In the genomic region with DNA sequence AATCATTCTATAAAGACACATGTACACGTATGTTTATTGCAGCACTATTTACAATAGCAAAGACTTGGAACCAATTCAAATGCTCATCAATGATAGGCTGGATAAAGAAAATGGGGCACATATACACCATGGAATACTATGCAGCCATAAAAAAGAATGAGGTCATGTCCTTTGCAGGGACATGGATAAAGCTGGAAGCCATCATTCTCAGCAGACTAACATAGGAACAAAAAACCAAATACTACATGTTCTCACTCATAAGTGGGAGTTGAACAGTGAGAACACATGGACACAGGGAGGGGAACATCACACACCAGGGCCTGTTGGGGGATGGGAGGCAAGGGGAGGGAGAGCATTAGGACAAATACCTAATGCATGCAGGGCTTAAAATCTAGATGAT, we compare ENCODE assay signal across 7 cellular contexts.
DNase-seq lines count a peak whose midpoint lies in the region; ATAC-seq and TF ChIP-seq lines count a peak whose summit lies in the region.
"Not testable (repeated sequence)": the region's sequence is repeated elsewhere in the genome, so short reads cannot be mapped to it uniquely, and the experiment has no call there.

No MANE protein-coding gene starts in this region.

- H3K9me3 Mint-ChIP-seq in activated B cell treated with CpG ODN at 0.5 μM for 24 hours; activated CD8-positive, alpha-beta T cell treated with anti-CD3 and anti-CD28 coated beads, Interleukin-2, amount 10 ng/mL, durations not matched to agents 7 days and 5 days (ENCODE audit: insufficient read depth); activated naive CD4-positive, alpha-beta T cell treated with anti-CD3 and anti-CD28 coated beads, Interleukin-2, amount 50 U/mL, for 24 hours; central memory CD8-positive, alpha-beta T cell; natural killer cell: not testable (repeated sequence)

- not testable (repeated sequence) for ATAC-seq in DND-41 (ENCODE audit: insufficient read depth, low read depth); activated B cell treated with CpG ODN at 0.5 μM for 24 hours (ENCODE audit: low read depth); activated CD8-positive, alpha-beta T cell treated with anti-CD3 and anti-CD28 coated beads, Interleukin-2, amount 10 ng/mL, durations not matched to agents 7 days and 5 days; central memory CD8-positive, alpha-beta T cell (replicated peaks; ENCODE audit: extremely low read depth, poor library complexity, severe bottlenecking); natural killer cell

- H2AFZ ChIP-seq in DND-41 (ENCODE audit: low read depth, low read length): not testable (repeated sequence)

- H3K36me3 ChIP-seq in BLaER1 treated with 17β-estradiol and CSF1 and Interleukin-3, amounts not matched to agents 10 nM and 100 nM: peaks cover 0 to 52% (median 3%) of the 10 kb centered on the region in 11 experiments; a peak in 10 of 22 replicates
- H3K36me3 ChIP-seq in DND-41 (ENCODE audit: insufficient read depth, low read length): not testable (repeated sequence)

- H3K4me3 ChIP-seq in BLaER1 treated with 17β-estradiol and CSF1 and Interleukin-3, amounts not matched to agents 10 nM and 100 nM; DND-41 (ENCODE audit: low read depth in 1 of 2, low read length in 2 of 2): not testable (repeated sequence)

- H3K4me1 Mint-ChIP-seq in activated B cell treated with CpG ODN at 0.5 μM for 24 hours (peaks cover 77% of the 10 kb centered on the region), natural killer cell (peaks cover 91 to 93% of the 10 kb centered on the region in 2 donors)
- peaks cover 92% of the 10 kb centered on the region for H3K4me1 Mint-ChIP-seq in activated CD8-positive, alpha-beta T cell treated with anti-CD3 and anti-CD28 coated beads, Interleukin-2, amount 10 ng/mL, durations not matched to agents 7 days and 5 days (ENCODE audit: low read depth)
- peaks cover 63% of the 10 kb centered on the region for H3K4me1 Mint-ChIP-seq in activated naive CD4-positive, alpha-beta T cell treated with anti-CD3 and anti-CD28 coated beads, Interleukin-2, amount 50 U/mL, for 24 hours
- H3K4me1 Mint-ChIP-seq in central memory CD8-positive, alpha-beta T cell: peaks cover 92% of the 10 kb centered on the region

- H3K9me3 ChIP-seq in BLaER1 treated with 17β-estradiol and CSF1 and Interleukin-3, amounts not matched to agents 10 nM and 100 nM (replicated peaks in 1 of 11): peaks cover 0 to 46% (median 3%) of the 10 kb centered on the region in 11 experiments; a peak in 10 of 22 replicates
- H3K9me3 ChIP-seq in DND-41 (ENCODE audit: insufficient read depth, low read length, severe bottlenecking): not testable (repeated sequence)

- H3K79me2 ChIP-seq in DND-41 (ENCODE audit: insufficient read depth, low read length): not testable (repeated sequence)

- H3K27me3 ChIP-seq in BLaER1 treated with 17β-estradiol and CSF1 and Interleukin-3, amounts not matched to agents 10 nM and 100 nM; DND-41 (ENCODE audit: insufficient read depth, low read length, poor library complexity): not testable (repeated sequence)

- not testable (repeated sequence) for H3K4me3 Mint-ChIP-seq in activated B cell treated with CpG ODN at 0.5 μM for 24 hours; activated CD8-positive, alpha-beta T cell treated with anti-CD3 and anti-CD28 coated beads, Interleukin-2, amount 10 ng/mL, durations not matched to agents 7 days and 5 days; activated naive CD4-positive, alpha-beta T cell treated with anti-CD3 and anti-CD28 coated beads, Interleukin-2, amount 50 U/mL, for 24 hours; central memory CD8-positive, alpha-beta T cell; natural killer cell

- H3K27ac Mint-ChIP-seq in activated B cell treated with CpG ODN at 0.5 μM for 24 hours: peak overlapping the region; percentile 94
- peak overlapping the region; percentile 100 for H3K27ac Mint-ChIP-seq in activated CD8-positive, alpha-beta T cell treated with anti-CD3 and anti-CD28 coated beads, Interleukin-2, amount 10 ng/mL, durations not matched to agents 7 days and 5 days
- H3K27ac Mint-ChIP-seq in activated naive CD4-positive, alpha-beta T cell treated with anti-CD3 and anti-CD28 coated beads, Interleukin-2, amount 50 U/mL, for 24 hours: peak overlapping the region; percentile 1
- peak overlapping the region; percentile 99 for H3K27ac Mint-ChIP-seq in central memory CD8-positive, alpha-beta T cell (ENCODE audit: low read depth)
- H3K27ac Mint-ChIP-seq in natural killer cell: peak overlapping the region; percentile 96 to 100

- DNase-seq in DND-41; activated B cell treated with CpG ODN at 0.5 μM for 24 hours; activated CD8-positive, alpha-beta T cell treated with anti-CD3 and anti-CD28 coated beads, Interleukin-2, amount 10 ng/mL, durations not matched to agents 7 days and 5 days; central memory CD8-positive, alpha-beta T cell (ENCODE audit: low spot score in 2 of 2); natural killer cell: not testable (repeated sequence)

- CTCF ChIA-PET in activated B cell treated with CpG ODN at 0.5 μM for 24 hours (lab: Charles Lee): interaction anchor here (1.3 kb wide), 1 partner anchor 403 kb away, joined by 3 read pairs; the partner anchor contains the start of gene NR3C1
- CTCF ChIA-PET in activated CD8-positive, alpha-beta T cell treated with anti-CD3 and anti-CD28 coated beads, Interleukin-2, amount 10 ng/mL, durations not matched to agents 7 days and 5 days (lab: Charles Lee): interaction anchor here (0.6 to 4.1 kb wide), 3 partner anchors 19 to 403 kb away, joined by 3 to 43 read pairs (median 11); partner anchors contain the start of gene NR3C1

- H4K20me1 ChIP-seq in BLaER1 treated with 17β-estradiol and CSF1 and Interleukin-3, amounts not matched to agents 10 nM and 100 nM; DND-41 (ENCODE audit: insufficient read depth, low read length): not testable (repeated sequence)

- not testable (repeated sequence) for H3K9ac ChIP-seq in BLaER1 treated with 17β-estradiol and CSF1 and Interleukin-3, amounts not matched to agents 10 nM and 100 nM; DND-41 (ENCODE audit: low read depth, low read length)

- not testable (repeated sequence) for H3K36me3 Mint-ChIP-seq in activated B cell treated with CpG ODN at 0.5 μM for 24 hours (ENCODE audit: low read depth); activated naive CD4-positive, alpha-beta T cell treated with anti-CD3 and anti-CD28 coated beads, Interleukin-2, amount 50 U/mL, for 24 hours
- H3K36me3 Mint-ChIP-seq in activated CD8-positive, alpha-beta T cell treated with anti-CD3 and anti-CD28 coated beads, Interleukin-2, amount 10 ng/mL, durations not matched to agents 7 days and 5 days (ENCODE audit: low read depth): peaks cover 51% of the 10 kb centered on the region
- peaks cover 35% of the 10 kb centered on the region for H3K36me3 Mint-ChIP-seq in central memory CD8-positive, alpha-beta T cell (ENCODE audit: insufficient read depth)
- H3K36me3 Mint-ChIP-seq in natural killer cell: peaks cover 16% of the 10 kb centered on the region

- H3K27ac ChIP-seq in BLaER1 treated with 17β-estradiol and CSF1 and Interleukin-3, amounts not matched to agents 10 nM and 100 nM: peak overlapping the region in 10 of 11 experiments; percentile 94 to 99 (median 98); a peak in 17 of 22 replicates
- H3K27ac ChIP-seq in DND-41 (ENCODE audit: low read length): 0 out of 2 replicates have a peak overlapping the region, but pooled peaks have one; percentile 95

- not testable (repeated sequence) for H3K27me3 Mint-ChIP-seq in activated B cell treated with CpG ODN at 0.5 μM for 24 hours; activated CD8-positive, alpha-beta T cell treated with anti-CD3 and anti-CD28 coated beads, Interleukin-2, amount 10 ng/mL, durations not matched to agents 7 days and 5 days (ENCODE audit: low read depth); activated naive CD4-positive, alpha-beta T cell treated with anti-CD3 and anti-CD28 coated beads, Interleukin-2, amount 50 U/mL, for 24 hours; central memory CD8-positive, alpha-beta T cell; natural killer cell (ENCODE audit: low read depth in 2 of 2)

- H3K4me2 ChIP-seq in BLaER1 treated with 17β-estradiol and CSF1 and Interleukin-3, amounts not matched to agents 10 nM and 100 nM: peak overlapping the region in 7 of 11 experiments; percentile 85 to 97 (median 88); a peak in 13 of 22 replicates
- H3K4me2 ChIP-seq in DND-41 (ENCODE audit: insufficient read depth, low read length): not testable (repeated sequence)

- POLR2A ChIA-PET in activated B cell treated with CpG ODN at 0.5 μM for 24 hours (lab: Charles Lee); activated CD8-positive, alpha-beta T cell treated with anti-CD3 and anti-CD28 coated beads, Interleukin-2, amount 10 ng/mL, durations not matched to agents 7 days and 5 days (lab: Charles Lee): not testable (repeated sequence)

- TF ChIP-seq CTCF in DND-41 (IDR thresholded peaks at IDR 0.05; ENCODE audit: borderline replicate concordance, extremely low read depth, low read length, poor library complexity, severe bottlenecking); activated B cell treated with CpG ODN at 0.5 μM for 24 hours (IDR thresholded peaks at IDR 0.05); natural killer cell (IDR thresholded peaks at IDR 0.05): not testable (repeated sequence)

- intact Hi-C loops in activated B cell treated with CpG ODN at 0.5 μM for 24 hours (cut with micrococcal nuclease) (loop anchor here (5.0 to 10.0 kb wide), 4 partner anchors 117 to 564 kb away; partner anchors contain the start of gene ARHGAP26), natural killer cell (cut with micrococcal nuclease) (loop anchor here (5.0 to 10.0 kb wide), 2 partner anchors 213 to 694 kb away; no protein-coding TSS in a partner anchor)

- H3K4me1 ChIP-seq in BLaER1 treated with 17β-estradiol and CSF1 and Interleukin-3, amounts not matched to agents 10 nM and 100 nM: peaks cover 56 to 86% (median 72%) of the 10 kb centered on the region in 10 experiments
- peaks cover 59% of the 10 kb centered on the region for H3K4me1 ChIP-seq in DND-41 (ENCODE audit: insufficient read depth, low read length)

Comparison
In these comparisons a context has a peak if more than half of its experiments do, and no peak if none do; other contexts are left out.
1. H3K27ac Mint-ChIP-seq: peak in every context shown above with its lines; median percentile 100 in activated CD8-positive, alpha-beta T cell treated with anti-CD3 and anti-CD28 coated beads, Interleukin-2, amount 10 ng/mL, durations not matched to agents 7 days and 5 days; 99 in central memory CD8-positive, alpha-beta T cell; 98 in natural killer cell; 94 in activated B cell treated with CpG ODN at 0.5 μM for 24 hours; 1 in activated naive CD4-positive, alpha-beta T cell treated with anti-CD3 and anti-CD28 coated beads, Interleukin-2, amount 50 U/mL, for 24 hours.